ENCODE assay signal across 20 cellular contexts in genomic region chr9:137759117-137759516, GRCh38.
A peak's percentile ranks its signal among the peaks of the same experiment; 100 is the strongest.
DNase-seq lines count a peak whose midpoint lies in the region; ATAC-seq, FAIRE-seq and TF ChIP-seq lines count a peak whose summit lies in the region.
"Had no signal": no experiment of that assay in that cellular context is flagged by ENCODE, and none has a peak within 500 bp of the region (broad histone marks: within the 10 kb centered on the region; RNA-seq: fewer than 3 reads in every experiment).

No MANE protein-coding gene starts in this region.

- no peak for ATAC-seq in CD4-positive, alpha-beta T cell (ENCODE audit: poor library complexity)
- no peak for ATAC-seq in HG03039 (IDR thresholded peaks at IDR 0.05; ENCODE audit: unreplicated experiment)
- ATAC-seq in HG02763 (IDR thresholded peaks at IDR 0.05; ENCODE audit: unreplicated experiment) = no peak
- ATAC-seq: foreskin keratinocyte, left lung had no signal

- no peak for TF ChIP-seq CTCF in CD4-positive, alpha-beta T cell (IDR thresholded peaks at IDR 0.05)
- TF ChIP-seq CTCF in kidney (IDR thresholded peaks at IDR 0.05; ENCODE audit: borderline replicate concordance, extremely low read depth, insufficient read depth) = no peak

- peaks cover 45% of the 10 kb centered on the region for H3K4me1 Mint-ChIP-seq in CD4-positive, alpha-beta T cell (ENCODE audit: low read depth)
- H3K4me1 Mint-ChIP-seq in IgD-negative memory B cell = peaks cover 40 to 63% (median 51%) of the 10 kb centered on the region in 3 donors

- intact Hi-C loops in CD4-positive, alpha-beta T cell (cut with DNase I, micrococcal nuclease) = no loop called here
- intact Hi-C loops in kidney (cut with DNase I) = no loop called here

- H3K9me3 ChIP-seq in CD4-positive, alpha-beta T cell (ENCODE audit: control insufficient read depth, low read length) = no peaks in the 10 kb centered on the region
- no peaks in the 10 kb centered on the region for H3K9me3 ChIP-seq in kidney (ENCODE audit: control insufficient read depth in 1 of 2, low read length in 2 of 2)
- H3K9me3 ChIP-seq: upper lobe of left lung had no signal

- H3K9me3 Mint-ChIP-seq in CD4-positive, alpha-beta T cell = no peaks in the 10 kb centered on the region
- H3K9me3 Mint-ChIP-seq in IgD-negative memory B cell = peaks cover 0 to 8% (median 0%) of the 10 kb centered on the region in 3 donors

- no peak overlapping the region for H3K9ac ChIP-seq in kidney (ENCODE audit: low read length in 2 of 2)
- H3K9ac ChIP-seq: parathyroid adenoma had no signal

- peaks cover 10 to 13% of the 10 kb centered on the region in 2 donors for H3K36me3 ChIP-seq in kidney (ENCODE audit: control insufficient read depth in 1 of 2, insufficient read depth in 2 of 2, low read length in 2 of 2)

- no peak for FAIRE-seq in kidney (lab: Jason Lieb, UNC)
- FAIRE-seq: H54, HTR-8/SVneo had no signal

- CTCF ChIA-PET in CD4-positive, alpha-beta T cell (lab: Charles Lee) = no interaction called here

- H3K36me3 Mint-ChIP-seq in CD4-positive, alpha-beta T cell (ENCODE audit: low read depth) = peaks cover 93% of the 10 kb centered on the region
- H3K36me3 Mint-ChIP-seq in IgD-negative memory B cell = peaks cover 21% of the 10 kb centered on the region

- peaks cover 0 to 4% of the 10 kb centered on the region in 2 donors for H3K4me1 ChIP-seq in kidney (ENCODE audit: control insufficient read depth in 1 of 2, insufficient read depth in 1 of 2, low read depth in 1 of 2, low read length in 2 of 2)
- H3K4me1 ChIP-seq: left lung, parathyroid adenoma, upper lobe of left lung had no signal

- POLR2A ChIA-PET in CD4-positive, alpha-beta T cell (lab: Charles Lee) = no interaction called here

- H3K4me3 ChIP-seq in GM08714 (ENCODE audit: low read length) = peak overlapping the region; percentile 9; the same call in 1 of the 2 replicates
- H3K4me3 ChIP-seq in kidney (ENCODE audit: low read length in 2 of 2) = no peak overlapping the region
- H3K4me3 ChIP-seq: coronary artery, left lung, skin epidermis, upper lobe of left lung had no signal

- no peak overlapping the region for H3K27ac ChIP-seq in CD4-positive, alpha-beta T cell (ENCODE audit: low read depth, low read length)
- H3K27ac ChIP-seq in kidney (ENCODE audit: low read depth in 2 of 2, low read length in 2 of 2) = no peak overlapping the region
- H3K27ac ChIP-seq: coronary artery, foreskin keratinocyte, left lung, parathyroid adenoma, upper lobe of left lung had no signal

- peak overlapping the region; percentile 30 for H3K27ac Mint-ChIP-seq in CD4-positive, alpha-beta T cell
- H3K27ac Mint-ChIP-seq in IgD-negative memory B cell = peak overlapping the region; percentile 94 to 99 (median 96)

- no peaks in the 10 kb centered on the region for H3K27me3 Mint-ChIP-seq in CD4-positive, alpha-beta T cell
- H3K27me3 Mint-ChIP-seq in IgD-negative memory B cell = peaks cover 1% of the 10 kb centered on the region

- no peak for DNase-seq in CD4-positive, alpha-beta T cell
- DNase-seq in kidney (peak; percentile 35), NCI-H1092 treated with DMSO at 0.1 percent for 48 hours (lab: John Stamatoyannopoulos, UW) (no peak), middle frontal gyrus (ENCODE audit: extremely low spot score, low spot score) (no peak)
- DNase-seq: activated CD4-positive, alpha-beta T cell treated with anti-CD3 and anti-CD28 coated beads for 48 hours; activated effector memory CD4-positive, alpha-beta T cell treated with Interleukin-2 at 50 U/mL for 16 hours; foreskin keratinocyte; left lung; NCI-H345; Right ventricle myocardium superior had no signal

- no peak overlapping the region for H3K4me3 Mint-ChIP-seq in CD4-positive, alpha-beta T cell
- peak overlapping the region; percentile 48 to 90 (median 72) for H3K4me3 Mint-ChIP-seq in IgD-negative memory B cell

- no peaks in the 10 kb centered on the region for H3K27me3 ChIP-seq in CD4-positive, alpha-beta T cell (ENCODE audit: control insufficient read depth, insufficient read depth, low read length)
- H3K27me3 ChIP-seq: foreskin keratinocyte, left lung, upper lobe of left lung had no signal
